34 cellular contexts compared by ENCODE assay signal in the genomic region with DNA sequence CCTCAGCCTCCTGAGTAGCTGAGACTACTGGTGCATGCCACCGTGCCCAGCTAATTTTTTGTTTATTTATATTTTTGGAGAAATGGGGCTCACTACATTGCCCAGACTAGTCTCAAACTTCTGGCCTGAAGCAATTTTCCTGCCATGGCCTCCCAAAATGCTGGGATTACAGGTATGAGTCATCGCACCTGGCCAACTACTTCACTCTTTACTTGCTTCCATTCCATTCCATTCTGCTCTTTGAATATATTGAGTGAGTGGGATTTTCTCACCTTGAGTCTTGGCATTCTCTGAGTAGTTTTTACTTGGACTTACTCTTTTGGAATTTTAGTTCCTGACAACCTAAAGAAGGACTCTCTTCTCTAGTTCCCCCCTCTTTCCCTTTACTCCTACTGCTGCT.
"Had no signal": no experiment of that assay in that cellular context is flagged by ENCODE, and none has a peak within 500 bp of the region (broad histone marks: within the 10 kb centered on the region; RNA-seq: fewer than 3 reads in every experiment).

No MANE protein-coding gene starts in this region.

- H3K4me1 ChIP-seq: colonic mucosa, gastrocnemius medialis had no signal

- FAIRE-seq: astrocyte, endometrium, endothelial cell of umbilical vein had no signal

- H3K27ac ChIP-seq: brain microvascular endothelial cell, cardiac muscle cell, colonic mucosa, gastrocnemius medialis, WERI-Rb-1 had no signal

- ATAC-seq: activated CD4-positive, CD25-positive, alpha-beta regulatory T cell treated with anti-CD3 and anti-CD28 coated beads, Interleukin-2, amount 50 U/mL, for 24 hours; activated CD8-positive, alpha-beta T cell treated with anti-CD3 and anti-CD28 coated beads for 36 hours; activated T-cell treated with anti-CD3 and anti-CD28 coated beads, Interleukin-2, amount 50 U/mL, for 4 hours; activated T-helper 17 cell treated with anti-CD3 and anti-CD28 coated beads, Interleukin-2, amount 50 U/mL, for 72 hours; esophagus mucosa; gastrocnemius medialis; T-helper 17 cell had no signal

- H3K4me1 Mint-ChIP-seq: activated B cell treated with CpG ODN at 0.5 μM for 24 hours; activated T-helper 17 cell treated with anti-CD3 and anti-CD28 coated beads, Interleukin-2, amount 50 U/mL, for 72 hours; T-helper 17 cell had no signal

- H3K27me3 Mint-ChIP-seq: activated B cell treated with CpG ODN at 0.5 μM for 24 hours; activated CD8-positive, alpha-beta T cell treated with anti-CD3 and anti-CD28 coated beads for 36 hours; activated naive CD8-positive, alpha-beta T cell; T-helper 17 cell had no signal

- H3K4me3 Mint-ChIP-seq: activated B cell treated with CpG ODN at 0.5 μM for 24 hours; activated CD8-positive, alpha-beta T cell treated with anti-CD3 and anti-CD28 coated beads for 36 hours; activated naive CD8-positive, alpha-beta T cell; activated T-cell treated with anti-CD3 and anti-CD28 coated beads, Interleukin-2, amount 50 U/mL, for 4 hours; activated T-helper 17 cell treated with anti-CD3 and anti-CD28 coated beads, Interleukin-2, amount 50 U/mL, for 72 hours; T-helper 17 cell; T-helper 2 cell treated with Interferon-gamma antibody and Interleukin-4, amounts not matched to agents 5 μg/mL and 100 μg/mL, for 36 hours had no signal

- DNase-seq: activated B cell treated with CpG ODN at 0.5 μM for 24 hours; activated CD4-positive, alpha-beta T cell treated with anti-CD3 and anti-CD28 coated beads for 48 hours; activated CD4-positive, alpha-beta T cell treated with anti-CD3 and anti-CD28 coated beads, Interleukin-2, amount 50 U/mL, for 1 hour; activated CD4-positive, alpha-beta T cell treated with anti-CD3 and anti-CD28 coated beads, Interleukin-2, amount 50 U/mL, for 48 hours; activated CD8-positive, alpha-beta memory T cell treated with anti-CD3 and anti-CD28 coated beads for 24 hours; activated CD8-positive, alpha-beta T cell treated with anti-CD3 and anti-CD28 coated beads for 36 hours; activated effector memory CD4-positive, alpha-beta T cell treated with Interleukin-2 at 50 U/mL for 16 hours; activated gamma-delta T cell treated with Interleukin-2 at 50 U/mL for 16 hours; activated naive CD4-positive, alpha-beta T cell treated with anti-CD3 and anti-CD28 coated beads, Interleukin-2, amount 50 U/mL, for 16 hours; activated naive CD4-positive, alpha-beta T cell treated with Interleukin-2 at 50 U/mL for 16 hours; activated T-cell treated with anti-CD3 and anti-CD28 coated beads, Interleukin-2, amount 50 U/mL, for 4 hours; amniotic stem cell; anterior cingulate cortex; brain microvascular endothelial cell; central memory CD4-positive, alpha-beta T cell; cerebellar nuclear complex; colonic mucosa; effector CD8-positive, alpha-beta T cell; foreskin fibroblast; gastrocnemius medialis; glutamatergic neuron; T-helper 1 cell; T-helper 17 cell; T1000; WERI-Rb-1 had no signal

- H3K27ac Mint-ChIP-seq: activated B cell treated with CpG ODN at 0.5 μM for 24 hours; activated CD8-positive, alpha-beta T cell treated with anti-CD3 and anti-CD28 coated beads for 36 hours; activated naive CD8-positive, alpha-beta T cell; activated T-helper 17 cell treated with anti-CD3 and anti-CD28 coated beads, Interleukin-2, amount 50 U/mL, for 72 hours; T-helper 17 cell; T-helper 2 cell treated with Interferon-gamma antibody and Interleukin-4, amounts not matched to agents 5 μg/mL and 100 μg/mL, for 36 hours had no signal

- H3K9me3 Mint-ChIP-seq: activated CD8-positive, alpha-beta T cell treated with anti-CD3 and anti-CD28 coated beads for 36 hours; activated T-helper 17 cell treated with anti-CD3 and anti-CD28 coated beads, Interleukin-2, amount 50 U/mL, for 72 hours; T-helper 2 cell treated with Interferon-gamma antibody and Interleukin-4, amounts not matched to agents 5 μg/mL and 100 μg/mL, for 36 hours had no signal

- H3K9me3 ChIP-seq: colonic mucosa, gastrocnemius medialis had no signal

- H3K36me3 Mint-ChIP-seq: activated naive CD8-positive, alpha-beta T cell had no signal

- H3K4me3 ChIP-seq: cardiac muscle cell, colonic mucosa, gastrocnemius medialis had no signal

- H3K36me3 ChIP-seq: brain microvascular endothelial cell, cardiac muscle cell, colonic mucosa, gastrocnemius medialis, WERI-Rb-1 had no signal

- H3K27me3 ChIP-seq: brain microvascular endothelial cell, cardiac muscle cell, colonic mucosa, gastrocnemius medialis had no signal
